In the genomic region with DNA sequence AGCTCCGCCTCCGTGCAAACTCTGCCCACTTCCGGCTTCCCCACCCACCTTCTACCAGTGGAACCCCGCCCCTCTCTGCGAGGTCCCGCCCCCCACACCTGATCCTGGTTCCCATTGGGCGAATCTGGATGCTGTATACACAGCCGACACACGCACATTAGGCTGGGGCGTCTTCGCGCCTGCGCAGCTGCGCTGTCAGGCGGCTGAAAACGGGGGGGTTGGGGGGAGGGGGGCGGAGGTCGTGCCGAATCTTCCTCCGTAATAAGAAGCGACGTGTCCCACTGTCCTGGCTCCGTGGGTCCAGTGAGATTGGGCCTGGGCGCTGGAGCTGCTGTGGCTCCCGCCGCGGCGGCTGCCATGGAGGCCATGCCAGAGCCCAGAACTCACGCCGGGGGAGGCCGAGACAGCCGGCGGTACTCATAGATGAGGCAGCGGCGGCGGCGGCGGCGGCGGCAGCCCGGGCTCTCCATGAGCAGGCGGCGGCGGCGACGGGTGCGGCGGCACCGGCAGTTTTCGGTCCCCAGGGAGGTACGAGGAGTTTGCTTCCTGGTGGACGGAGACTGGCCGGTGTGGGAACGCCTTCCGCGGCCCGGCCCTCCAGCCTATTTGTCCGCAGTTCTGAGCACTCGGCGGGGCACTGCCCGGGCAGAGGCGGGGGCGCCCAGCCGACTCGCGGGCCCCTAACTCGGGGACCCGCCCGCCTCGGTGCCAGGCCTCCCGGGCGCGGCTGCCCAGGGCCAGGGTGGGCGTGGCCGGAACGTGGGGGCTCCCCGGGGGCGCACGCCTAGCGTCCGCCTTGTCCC, we compare ENCODE assay signal across 1 cellular context.
TF ChIP-seq lines count a peak whose summit lies in the region.

No MANE protein-coding gene starts in this region.

TF ChIP-seq in HepG2, 621 proteins besides CTCF, POLR2A, EP300 and RAD21 (continued from another document and continues in another):
- TF ChIP-seq KDM3A (CRISPR knock-in tag; IDR thresholded peaks at IDR 0.05; ENCODE audit: low read depth) (0 out of 2 replicates have a peak, but pooled peaks have one; percentile 8), KDM2A (CRISPR knock-in tag; IDR thresholded peaks at IDR 0.05; ENCODE audit: borderline replicate concordance, low read depth) (peak; percentile 68), MZF1 (CRISPR knock-in tag; IDR thresholded peaks at IDR 0.05; ENCODE audit: borderline replicate concordance) (no peak), ZKSCAN8 (CRISPR knock-in tag; IDR thresholded peaks at IDR 0.05; ENCODE audit: borderline replicate concordance) (0 out of 2 replicates have a peak, but pooled peaks have one; percentile 28), ZNF24 (IDR thresholded peaks at IDR 0.05) (no peak), WIZ (CRISPR knock-in tag; IDR thresholded peaks at IDR 0.05) (peak; percentile 22; the same call in 1 of the 2 replicates), BORCS8-MEF2B (CRISPR knock-in tag; IDR thresholded peaks at IDR 0.05) (peak; percentile 85), ZNF83 (CRISPR knock-in tag; IDR thresholded peaks at IDR 0.05; ENCODE audit: borderline replicate concordance) (peak; percentile 22; the same call in 1 of the 2 replicates), SOX6 (IDR thresholded peaks at IDR 0.05) (no peak), SOX6 (CRISPR knock-in tag; IDR thresholded peaks at IDR 0.05) (peak; percentile 9; the same call in 1 of the 2 replicates), RBM39 (IDR thresholded peaks at IDR 0.05; ENCODE audit: low read depth, low read length, poor library complexity, severe bottlenecking) (peak; percentile 82), AGO2 (optimal IDR thresholded peaks at IDR 0.05; ENCODE audit: low read depth, low read length) (peak; percentile 88), ZNF839 (CRISPR knock-in tag; IDR thresholded peaks at IDR 0.05; ENCODE audit: borderline replicate concordance) (no peak), ZNF546 (CRISPR knock-in tag; conservative IDR thresholded peaks at IDR 0.05) (no peak), BRD4 (CRISPR knock-in tag; IDR thresholded peaks at IDR 0.05) (no peak), GATAD1 (CRISPR knock-in tag; IDR thresholded peaks at IDR 0.05) (no peak; the same call in 1 of the 2 replicates), KMT2A (CRISPR knock-in tag; IDR thresholded peaks at IDR 0.05) (peak; percentile 29; the same call in 1 of the 2 replicates), YY1 (IDR thresholded peaks at IDR 0.05; ENCODE audit: insufficient read depth, insufficient replicate concordance, low read depth, low read length) (peak; percentile 52), ZNF451 (CRISPR knock-in tag; IDR thresholded peaks at IDR 0.05) (0 out of 2 replicates have a peak, but pooled peaks have one; percentile 60), ZNF263 (CRISPR knock-in tag; IDR thresholded peaks at IDR 0.05) (no peak), SP4 (CRISPR knock-in tag; IDR thresholded peaks at IDR 0.05) (peak; percentile 54; the same call in 1 of the 2 replicates), EHMT2 (IDR thresholded peaks at IDR 0.05; ENCODE audit: borderline replicate concordance, low read depth, low read length) (no peak), ZNF282 (IDR thresholded peaks at IDR 0.05; ENCODE audit: partially characterized antibody) (no peak), RBM22 (optimal IDR thresholded peaks at IDR 0.05; ENCODE audit: low read length) (peak; percentile 70), MXD4 (CRISPR knock-in tag; IDR thresholded peaks at IDR 0.05) (peak; percentile 78), NFIC (IDR thresholded peaks at IDR 0.05; ENCODE audit: low read length) (no peak), ZNF713 (CRISPR knock-in tag; IDR thresholded peaks at IDR 0.05) (0 out of 2 replicates have a peak, but pooled peaks have one; percentile 67), SIN3A (IDR thresholded peaks at IDR 0.05; ENCODE audit: borderline replicate concordance, low read depth, low read length) (peak; percentile 70; the same call in 1 of the 2 replicates), ZNF317 (CRISPR knock-in tag; IDR thresholded peaks at IDR 0.05) (no peak), KMT2B (CRISPR knock-in tag; IDR thresholded peaks at IDR 0.05) (peak; percentile 63; the same call in 1 of the 2 replicates), SCMH1 (CRISPR knock-in tag; IDR thresholded peaks at IDR 0.05; ENCODE audit: borderline replicate concordance) (no peak), NAIF1 (CRISPR knock-in tag; IDR thresholded peaks at IDR 0.05; ENCODE audit: borderline replicate concordance) (peak; percentile 58; the same call in 1 of the 2 replicates), ZNF709 (CRISPR knock-in tag; IDR thresholded peaks at IDR 0.05) (peak; percentile 72), TBP (CRISPR knock-in tag; IDR thresholded peaks at IDR 0.05) (no peak), SP2 (CRISPR knock-in tag; IDR thresholded peaks at IDR 0.05) (peak; percentile 78), CEBPG (CRISPR knock-in tag; IDR thresholded peaks at IDR 0.05) (no peak), NCOA2 (CRISPR knock-in tag; IDR thresholded peaks at IDR 0.05) (peak; percentile 10), GABPB1 (CRISPR knock-in tag; IDR thresholded peaks at IDR 0.05) (peak; percentile 76)
- TF ChIP-seq, protein P1, sequence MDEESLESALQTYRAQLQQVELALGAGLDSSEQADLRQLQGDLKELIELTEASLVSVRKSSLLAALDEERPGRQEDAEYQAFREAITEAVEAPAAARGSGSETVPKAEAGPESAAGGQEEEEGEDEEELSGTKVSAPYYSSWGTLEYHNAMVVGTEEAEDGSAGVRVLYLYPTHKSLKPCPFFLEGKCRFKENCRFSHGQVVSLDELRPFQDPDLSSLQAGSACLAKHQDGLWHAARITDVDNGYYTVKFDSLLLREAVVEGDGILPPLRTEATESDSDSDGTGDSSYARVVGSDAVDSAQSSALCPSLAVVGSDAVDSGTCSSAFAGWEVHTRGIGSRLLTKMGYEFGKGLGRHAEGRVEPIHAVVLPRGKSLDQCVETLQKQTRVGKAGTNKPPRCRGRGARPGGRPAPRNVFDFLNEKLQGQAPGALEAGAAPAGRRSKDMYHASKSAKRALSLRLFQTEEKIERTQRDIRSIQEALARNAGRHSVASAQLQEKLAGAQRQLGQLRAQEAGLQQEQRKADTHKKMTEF (CRISPR knock-in tag; IDR thresholded peaks at IDR 0.05): peak; percentile 70
- TF ChIP-seq, protein P2, sequence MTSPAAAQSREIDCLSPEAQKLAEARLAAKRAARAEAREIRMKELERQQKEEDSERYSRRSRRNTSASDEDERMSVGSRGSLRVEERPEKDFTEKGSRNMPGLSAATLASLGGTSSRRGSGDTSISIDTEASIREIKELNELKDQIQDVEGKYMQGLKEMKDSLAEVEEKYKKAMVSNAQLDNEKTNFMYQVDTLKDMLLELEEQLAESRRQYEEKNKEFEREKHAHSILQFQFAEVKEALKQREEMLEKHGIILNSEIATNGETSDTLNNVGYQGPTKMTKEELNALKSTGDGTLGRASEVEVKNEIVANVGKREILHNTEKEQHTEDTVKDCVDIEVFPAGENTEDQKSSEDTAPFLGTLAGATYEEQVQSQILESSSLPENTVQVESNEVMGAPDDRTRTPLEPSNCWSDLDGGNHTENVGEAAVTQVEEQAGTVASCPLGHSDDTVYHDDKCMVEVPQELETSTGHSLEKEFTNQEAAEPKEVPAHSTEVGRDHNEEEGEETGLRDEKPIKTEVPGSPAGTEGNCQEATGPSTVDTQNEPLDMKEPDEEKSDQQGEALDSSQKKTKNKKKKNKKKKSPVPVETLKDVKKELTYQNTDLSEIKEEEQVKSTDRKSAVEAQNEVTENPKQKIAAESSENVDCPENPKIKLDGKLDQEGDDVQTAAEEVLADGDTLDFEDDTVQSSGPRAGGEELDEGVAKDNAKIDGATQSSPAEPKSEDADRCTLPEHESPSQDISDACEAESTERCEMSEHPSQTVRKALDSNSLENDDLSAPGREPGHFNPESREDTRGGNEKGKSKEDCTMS (CRISPR knock-in tag; conservative IDR thresholded peaks at IDR 0.05): no peak
- TF ChIP-seq, protein P3, sequence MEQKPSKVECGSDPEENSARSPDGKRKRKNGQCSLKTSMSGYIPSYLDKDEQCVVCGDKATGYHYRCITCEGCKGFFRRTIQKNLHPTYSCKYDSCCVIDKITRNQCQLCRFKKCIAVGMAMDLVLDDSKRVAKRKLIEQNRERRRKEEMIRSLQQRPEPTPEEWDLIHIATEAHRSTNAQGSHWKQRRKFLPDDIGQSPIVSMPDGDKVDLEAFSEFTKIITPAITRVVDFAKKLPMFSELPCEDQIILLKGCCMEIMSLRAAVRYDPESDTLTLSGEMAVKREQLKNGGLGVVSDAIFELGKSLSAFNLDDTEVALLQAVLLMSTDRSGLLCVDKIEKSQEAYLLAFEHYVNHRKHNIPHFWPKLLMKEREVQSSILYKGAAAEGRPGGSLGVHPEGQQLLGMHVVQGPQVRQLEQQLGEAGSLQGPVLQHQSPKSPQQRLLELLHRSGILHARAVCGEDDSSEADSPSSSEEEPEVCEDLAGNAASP (CRISPR knock-in tag; IDR thresholded peaks at IDR 0.05; ENCODE audit: borderline replicate concordance): no peak
- TF ChIP-seq, protein P4, sequence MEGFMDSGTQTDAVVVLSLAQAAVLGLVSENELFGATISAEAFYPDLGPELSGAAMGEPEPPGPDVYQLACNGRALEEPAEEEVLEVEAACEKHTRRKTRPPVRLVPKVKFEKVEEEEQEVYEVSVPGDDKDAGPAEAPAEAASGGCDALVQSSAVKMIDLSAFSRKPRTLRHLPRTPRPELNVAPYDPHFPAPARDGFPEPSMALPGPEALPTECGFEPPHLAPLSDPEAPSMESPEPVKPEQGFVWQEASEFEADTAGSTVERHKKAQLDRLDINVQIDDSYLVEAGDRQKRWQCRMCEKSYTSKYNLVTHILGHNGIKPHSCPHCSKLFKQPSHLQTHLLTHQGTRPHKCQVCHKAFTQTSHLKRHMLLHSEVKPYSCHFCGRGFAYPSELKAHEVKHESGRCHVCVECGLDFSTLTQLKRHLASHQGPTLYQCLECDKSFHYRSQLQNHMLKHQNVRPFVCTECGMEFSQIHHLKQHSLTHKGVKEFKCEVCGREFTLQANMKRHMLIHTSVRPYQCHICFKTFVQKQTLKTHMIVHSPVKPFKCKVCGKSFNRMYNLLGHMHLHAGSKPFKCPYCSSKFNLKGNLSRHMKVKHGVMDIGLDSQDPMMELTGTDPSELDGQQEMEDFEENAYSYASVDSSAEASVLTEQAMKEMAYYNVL (CRISPR knock-in tag; IDR thresholded peaks at IDR 0.05; ENCODE audit: borderline replicate concordance): no peak
- TF ChIP-seq, protein P5, sequence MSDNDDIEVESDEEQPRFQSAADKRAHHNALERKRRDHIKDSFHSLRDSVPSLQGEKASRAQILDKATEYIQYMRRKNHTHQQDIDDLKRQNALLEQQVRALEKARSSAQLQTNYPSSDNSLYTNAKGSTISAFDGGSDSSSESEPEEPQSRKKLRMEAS (IDR thresholded peaks at IDR 0.05): no peak; the same call in 1 of the 2 replicates
- TF ChIP-seq, protein P6, sequence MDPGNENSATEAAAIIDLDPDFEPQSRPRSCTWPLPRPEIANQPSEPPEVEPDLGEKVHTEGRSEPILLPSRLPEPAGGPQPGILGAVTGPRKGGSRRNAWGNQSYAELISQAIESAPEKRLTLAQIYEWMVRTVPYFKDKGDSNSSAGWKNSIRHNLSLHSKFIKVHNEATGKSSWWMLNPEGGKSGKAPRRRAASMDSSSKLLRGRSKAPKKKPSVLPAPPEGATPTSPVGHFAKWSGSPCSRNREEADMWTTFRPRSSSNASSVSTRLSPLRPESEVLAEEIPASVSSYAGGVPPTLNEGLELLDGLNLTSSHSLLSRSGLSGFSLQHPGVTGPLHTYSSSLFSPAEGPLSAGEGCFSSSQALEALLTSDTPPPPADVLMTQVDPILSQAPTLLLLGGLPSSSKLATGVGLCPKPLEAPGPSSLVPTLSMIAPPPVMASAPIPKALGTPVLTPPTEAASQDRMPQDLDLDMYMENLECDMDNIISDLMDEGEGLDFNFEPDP (CRISPR knock-in tag; conservative IDR thresholded peaks at IDR 0.05): 0 out of 2 replicates have a peak, but pooled peaks have one; percentile 12
- TF ChIP-seq, protein P7, sequence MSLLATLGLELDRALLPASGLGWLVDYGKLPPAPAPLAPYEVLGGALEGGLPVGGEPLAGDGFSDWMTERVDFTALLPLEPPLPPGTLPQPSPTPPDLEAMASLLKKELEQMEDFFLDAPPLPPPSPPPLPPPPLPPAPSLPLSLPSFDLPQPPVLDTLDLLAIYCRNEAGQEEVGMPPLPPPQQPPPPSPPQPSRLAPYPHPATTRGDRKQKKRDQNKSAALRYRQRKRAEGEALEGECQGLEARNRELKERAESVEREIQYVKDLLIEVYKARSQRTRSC (CRISPR knock-in tag; IDR thresholded peaks at IDR 0.05; ENCODE audit: low read depth): no peak
- TF ChIP-seq, protein P8, sequence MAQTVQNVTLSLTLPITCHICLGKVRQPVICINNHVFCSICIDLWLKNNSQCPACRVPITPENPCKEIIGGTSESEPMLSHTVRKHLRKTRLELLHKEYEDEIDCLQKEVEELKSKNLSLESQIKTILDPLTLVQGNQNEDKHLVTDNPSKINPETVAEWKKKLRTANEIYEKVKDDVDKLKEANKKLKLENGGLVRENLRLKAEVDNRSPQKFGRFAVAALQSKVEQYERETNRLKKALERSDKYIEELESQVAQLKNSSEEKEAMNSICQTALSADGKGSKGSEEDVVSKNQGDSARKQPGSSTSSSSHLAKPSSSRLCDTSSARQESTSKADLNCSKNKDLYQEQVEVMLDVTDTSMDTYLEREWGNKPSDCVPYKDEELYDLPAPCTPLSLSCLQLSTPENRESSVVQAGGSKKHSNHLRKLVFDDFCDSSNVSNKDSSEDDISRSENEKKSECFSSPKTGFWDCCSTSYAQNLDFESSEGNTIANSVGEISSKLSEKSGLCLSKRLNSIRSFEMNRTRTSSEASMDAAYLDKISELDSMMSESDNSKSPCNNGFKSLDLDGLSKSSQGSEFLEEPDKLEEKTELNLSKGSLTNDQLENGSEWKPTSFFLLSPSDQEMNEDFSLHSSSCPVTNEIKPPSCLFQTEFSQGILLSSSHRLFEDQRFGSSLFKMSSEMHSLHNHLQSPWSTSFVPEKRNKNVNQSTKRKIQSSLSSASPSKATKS (CRISPR knock-in tag; IDR thresholded peaks at IDR 0.05): peak; percentile 13; the same call in 1 of the 2 replicates
- TF ChIP-seq, protein P9, sequence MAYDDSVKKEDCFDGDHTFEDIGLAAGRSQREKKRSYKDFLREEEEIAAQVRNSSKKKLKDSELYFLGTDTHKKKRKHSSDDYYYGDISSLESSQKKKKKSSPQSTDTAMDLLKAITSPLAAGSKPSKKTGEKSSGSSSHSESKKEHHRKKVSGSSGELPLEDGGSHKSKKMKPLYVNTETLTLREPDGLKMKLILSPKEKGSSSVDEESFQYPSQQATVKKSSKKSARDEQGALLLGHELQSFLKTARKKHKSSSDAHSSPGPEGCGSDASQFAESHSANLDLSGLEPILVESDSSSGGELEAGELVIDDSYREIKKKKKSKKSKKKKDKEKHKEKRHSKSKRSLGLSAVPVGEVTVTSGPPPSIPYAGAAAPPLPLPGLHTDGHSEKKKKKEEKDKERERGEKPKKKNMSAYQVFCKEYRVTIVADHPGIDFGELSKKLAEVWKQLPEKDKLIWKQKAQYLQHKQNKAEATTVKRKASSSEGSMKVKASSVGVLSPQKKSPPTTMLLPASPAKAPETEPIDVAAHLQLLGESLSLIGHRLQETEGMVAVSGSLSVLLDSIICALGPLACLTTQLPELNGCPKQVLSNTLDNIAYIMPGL (CRISPR knock-in tag; IDR thresholded peaks at IDR 0.05; ENCODE audit: borderline replicate concordance in 1 of 2, low read depth in 1 of 2): peak; percentile 66 to 76; a peak in 3 of 4 replicates
- TF ChIP-seq, protein P10, sequence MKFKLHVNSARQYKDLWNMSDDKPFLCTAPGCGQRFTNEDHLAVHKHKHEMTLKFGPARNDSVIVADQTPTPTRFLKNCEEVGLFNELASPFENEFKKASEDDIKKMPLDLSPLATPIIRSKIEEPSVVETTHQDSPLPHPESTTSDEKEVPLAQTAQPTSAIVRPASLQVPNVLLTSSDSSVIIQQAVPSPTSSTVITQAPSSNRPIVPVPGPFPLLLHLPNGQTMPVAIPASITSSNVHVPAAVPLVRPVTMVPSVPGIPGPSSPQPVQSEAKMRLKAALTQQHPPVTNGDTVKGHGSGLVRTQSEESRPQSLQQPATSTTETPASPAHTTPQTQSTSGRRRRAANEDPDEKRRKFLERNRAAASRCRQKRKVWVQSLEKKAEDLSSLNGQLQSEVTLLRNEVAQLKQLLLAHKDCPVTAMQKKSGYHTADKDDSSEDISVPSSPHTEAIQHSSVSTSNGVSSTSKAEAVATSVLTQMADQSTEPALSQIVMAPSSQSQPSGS (CRISPR knock-in tag; IDR thresholded peaks at IDR 0.05): no peak
